37 cellular contexts compared by ENCODE assay signal in the genomic region with DNA sequence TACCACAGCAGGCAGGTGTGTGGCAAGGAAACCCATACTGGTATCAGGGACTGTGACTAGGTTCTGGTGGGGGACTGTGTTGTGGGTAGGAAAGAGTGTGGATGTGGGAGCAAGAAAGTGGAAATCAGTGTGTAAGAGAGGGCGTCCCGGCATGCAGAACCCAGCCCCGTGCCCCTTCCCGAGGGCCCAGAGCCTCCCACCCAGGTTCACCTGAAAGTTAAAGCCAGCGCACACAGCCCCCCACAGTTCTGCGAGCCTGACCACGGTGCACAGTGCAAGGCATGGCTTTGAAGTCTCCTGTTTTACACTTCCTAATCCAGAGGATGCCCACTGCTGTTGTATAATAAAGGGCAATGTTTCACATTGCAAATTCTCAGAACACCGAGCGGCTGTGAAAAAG. TPM values are rescaled to one million over a fixed set of nuclear protein-coding genes. Genes with fewer than 3 reads are reported as not detected.
"Had no signal": no experiment of that assay in that cellular context is flagged by ENCODE, and none has a peak within 500 bp of the region (broad histone marks: within the 10 kb centered on the region; RNA-seq: fewer than 3 reads in every experiment).

No MANE protein-coding gene starts in this region.

- H3K27me3 Mint-ChIP-seq: activated B cell treated with CpG ODN at 0.5 μM for 24 hours; activated CD4-positive, alpha-beta memory T cell treated with anti-CD3 and anti-CD28 coated beads for 36 hours; activated CD4-positive, alpha-beta T cell treated with anti-CD3 and anti-CD28 coated beads, Interleukin-2, amount 10 ng/mL, durations not matched to agents 24 days and 14 days; activated naive CD8-positive, alpha-beta T cell treated with anti-CD3 and anti-CD28 coated beads for 36 hours; activated T-helper 17 cell treated with anti-CD3 and anti-CD28 coated beads, Interleukin-2, amount 50 U/mL, for 72 hours had no signal

- FAIRE-seq: astrocyte, TTC549 had no signal

- H3K4me1 ChIP-seq: adrenal gland, body of pancreas, breast epithelium had no signal

- H3K4me3 ChIP-seq: adrenal gland, body of pancreas, breast epithelium had no signal

- ATAC-seq: activated CD8-positive, alpha-beta T cell treated with anti-CD3 and anti-CD28 coated beads for 36 hours; activated naive CD4-positive, alpha-beta T cell treated with anti-CD3 and anti-CD28 coated beads, Interleukin-2, amount 50 U/mL, for 72 hours; activated T-cell treated with anti-CD3 and anti-CD28 coated beads, Interleukin-2, amount 50 U/mL, for 4 hours; activated T-cell treated with anti-CD3 and anti-CD28 coated beads, Interleukin-2, amount 50 U/mL, for 72 hours; activated T-helper 17 cell treated with anti-CD3 and anti-CD28 coated beads, Interleukin-2, amount 50 U/mL, for 72 hours; body of pancreas had no signal

- H3K27me3 ChIP-seq: adrenal gland, body of pancreas, breast epithelium had no signal

- H3K4me1 Mint-ChIP-seq: activated B cell treated with CpG ODN at 0.5 μM for 24 hours; activated CD4-positive, alpha-beta T cell treated with anti-CD3 and anti-CD28 coated beads, Interleukin-2, amount 10 ng/mL, durations not matched to agents 24 days and 14 days; activated naive CD8-positive, alpha-beta T cell treated with anti-CD3 and anti-CD28 coated beads for 36 hours; activated T-helper 17 cell treated with anti-CD3 and anti-CD28 coated beads, Interleukin-2, amount 50 U/mL, for 72 hours had no signal

- H3K36me3 ChIP-seq: adrenal gland, brain microvascular endothelial cell, breast epithelium had no signal

- H3K36me3 Mint-ChIP-seq: activated CD4-positive, alpha-beta memory T cell treated with anti-CD3 and anti-CD28 coated beads for 36 hours; activated naive CD4-positive, alpha-beta T cell treated with anti-CD3 and anti-CD28 coated beads, Interleukin-2, amount 50 U/mL, for 72 hours; activated naive CD8-positive, alpha-beta T cell treated with anti-CD3 and anti-CD28 coated beads for 36 hours had no signal

- DNase-seq: activated B cell treated with CpG ODN at 0.5 μM for 24 hours; activated CD4-positive, alpha-beta memory T cell treated with anti-CD3 and anti-CD28 coated beads for 36 hours; activated CD4-positive, alpha-beta T cell treated with anti-CD3 and anti-CD28 coated beads for 4 hours; activated CD4-positive, alpha-beta T cell treated with anti-CD3 and anti-CD28 coated beads, Interleukin-2, amount 10 ng/mL, durations not matched to agents 24 days and 14 days; activated CD4-positive, alpha-beta T cell treated with anti-CD3 and anti-CD28 coated beads, Interleukin-2, amount 50 U/mL, for 1 hour; activated CD4-positive, alpha-beta T cell treated with anti-CD3 and anti-CD28 coated beads, Interleukin-2, amount 50 U/mL, for 4 hours; activated CD4-positive, CD25-positive, alpha-beta regulatory T cell treated with anti-CD3 and anti-CD28 coated beads, Interleukin-2, amount 50 U/mL, for 72 hours; activated CD8-positive, alpha-beta memory T cell treated with anti-CD3 and anti-CD28 coated beads, Interleukin-2, amount 50 U/mL, for 4 hours; activated CD8-positive, alpha-beta T cell treated with anti-CD3 and anti-CD28 coated beads for 36 hours; activated effector memory CD4-positive, alpha-beta T cell treated with anti-CD3 and anti-CD28 coated beads, Interleukin-2, amount 50 U/mL, for 16 hours; activated gamma-delta T cell treated with Interleukin-2 at 50 U/mL for 16 hours; activated naive CD4-positive, alpha-beta T cell; activated naive CD4-positive, alpha-beta T cell treated with anti-CD3 and anti-CD28 coated beads for 36 hours; activated naive CD4-positive, alpha-beta T cell treated with anti-CD3 and anti-CD28 coated beads, Interleukin-2, amount 50 U/mL, for 16 hours; activated naive CD8-positive, alpha-beta T cell treated with anti-CD3 and anti-CD28 coated beads for 36 hours; activated T-cell treated with anti-CD3 and anti-CD28 coated beads for 4 hours; activated T-cell treated with anti-CD3 and anti-CD28 coated beads, Interleukin-2, amount 50 U/mL, for 1 hour; activated T-cell treated with anti-CD3 and anti-CD28 coated beads, Interleukin-2, amount 50 U/mL, for 4 hours; activated T-cell treated with anti-CD3 and anti-CD28 coated beads, Interleukin-2, amount 50 U/mL, for 72 hours; adrenal gland; amniotic stem cell; aorta; body of pancreas; brain microvascular endothelial cell; central memory CD4-positive, alpha-beta T cell; T-helper 1 cell; T-helper 2 cell; T-helper 9 cell had no signal

- H3K4me3 Mint-ChIP-seq: activated B cell treated with CpG ODN at 0.5 μM for 24 hours; activated CD4-positive, alpha-beta memory T cell treated with anti-CD3 and anti-CD28 coated beads for 36 hours; activated CD4-positive, alpha-beta T cell treated with anti-CD3 and anti-CD28 coated beads, Interleukin-2, amount 10 ng/mL, durations not matched to agents 24 days and 14 days; activated CD8-positive, alpha-beta T cell treated with anti-CD3 and anti-CD28 coated beads for 36 hours; activated naive CD4-positive, alpha-beta T cell treated with anti-CD3 and anti-CD28 coated beads for 36 hours; activated naive CD8-positive, alpha-beta T cell treated with anti-CD3 and anti-CD28 coated beads for 36 hours; activated T-cell treated with anti-CD3 and anti-CD28 coated beads, Interleukin-2, amount 50 U/mL, for 4 hours; activated T-cell treated with anti-CD3 and anti-CD28 coated beads, Interleukin-2, amount 50 U/mL, for 72 hours; activated T-helper 1 cell treated with anti-CD3 and anti-CD28 coated beads, Interleukin-12 subunit alpha, Interleukin-12 subunit beta, Interleukin-2, Interleukin-4 antibody, amounts not matched to agents 30 ng/mL and 10 ng/mL and 1 ng/mL, durations not matched to agents 14 hours and 24 hours and 36 hours; activated T-helper 17 cell treated with anti-CD3 and anti-CD28 coated beads, Interleukin-2, amount 50 U/mL, for 72 hours; T-helper 1 cell treated with Interleukin-12 subunit alpha and Interleukin-12 subunit beta and Interleukin-4 antibody, amounts not matched to agents 30 μg/mL and 1 μg/mL, for 36 hours; T-helper 2 cell treated with Interferon-gamma antibody and Interleukin-4, amounts not matched to agents 5 μg/mL and 100 μg/mL, for 36 hours had no signal

- H3K27ac Mint-ChIP-seq: activated B cell treated with CpG ODN at 0.5 μM for 24 hours; activated CD4-positive, alpha-beta memory T cell treated with anti-CD3 and anti-CD28 coated beads for 36 hours; activated CD4-positive, alpha-beta T cell treated with anti-CD3 and anti-CD28 coated beads, Interleukin-2, amount 10 ng/mL, durations not matched to agents 24 days and 14 days; activated CD8-positive, alpha-beta T cell treated with anti-CD3 and anti-CD28 coated beads for 36 hours; activated naive CD4-positive, alpha-beta T cell treated with anti-CD3 and anti-CD28 coated beads for 36 hours; activated naive CD4-positive, alpha-beta T cell treated with anti-CD3 and anti-CD28 coated beads, Interleukin-2, amount 50 U/mL, for 72 hours; activated naive CD8-positive, alpha-beta T cell treated with anti-CD3 and anti-CD28 coated beads for 36 hours; activated T-cell treated with anti-CD3 and anti-CD28 coated beads, Interleukin-2, amount 50 U/mL, for 72 hours; activated T-helper 1 cell treated with anti-CD3 and anti-CD28 coated beads, Interleukin-12 subunit alpha, Interleukin-12 subunit beta, Interleukin-2, Interleukin-4 antibody, amounts not matched to agents 30 ng/mL and 10 ng/mL and 1 ng/mL, durations not matched to agents 14 hours and 24 hours and 36 hours; activated T-helper 17 cell treated with anti-CD3 and anti-CD28 coated beads, Interleukin-2, amount 50 U/mL, for 72 hours; T-helper 1 cell treated with Interleukin-12 subunit alpha and Interleukin-12 subunit beta and Interleukin-4 antibody, amounts not matched to agents 30 μg/mL and 1 μg/mL, for 36 hours; T-helper 2 cell treated with Interferon-gamma antibody and Interleukin-4, amounts not matched to agents 5 μg/mL and 100 μg/mL, for 36 hours had no signal

- H3K27ac ChIP-seq: adrenal gland, body of pancreas, brain microvascular endothelial cell, breast epithelium, VCaP had no signal

- H3K9me3 ChIP-seq: adrenal gland, body of pancreas, breast epithelium had no signal

- H3K9me3 Mint-ChIP-seq: activated B cell treated with CpG ODN at 0.5 μM for 24 hours; activated CD4-positive, alpha-beta memory T cell treated with anti-CD3 and anti-CD28 coated beads for 36 hours; activated CD4-positive, alpha-beta T cell treated with anti-CD3 and anti-CD28 coated beads, Interleukin-2, amount 10 ng/mL, durations not matched to agents 24 days and 14 days; activated CD8-positive, alpha-beta T cell treated with anti-CD3 and anti-CD28 coated beads for 36 hours; activated naive CD4-positive, alpha-beta T cell treated with anti-CD3 and anti-CD28 coated beads for 36 hours; activated naive CD4-positive, alpha-beta T cell treated with anti-CD3 and anti-CD28 coated beads, Interleukin-2, amount 50 U/mL, for 72 hours; activated naive CD8-positive, alpha-beta T cell treated with anti-CD3 and anti-CD28 coated beads for 36 hours; activated T-cell treated with anti-CD3 and anti-CD28 coated beads, Interleukin-2, amount 50 U/mL, for 4 hours; activated T-cell treated with anti-CD3 and anti-CD28 coated beads, Interleukin-2, amount 50 U/mL, for 72 hours; activated T-helper 1 cell treated with anti-CD3 and anti-CD28 coated beads, Interleukin-12 subunit alpha, Interleukin-12 subunit beta, Interleukin-2, Interleukin-4 antibody, amounts not matched to agents 30 ng/mL and 10 ng/mL and 1 ng/mL, durations not matched to agents 14 hours and 24 hours and 36 hours; activated T-helper 17 cell treated with anti-CD3 and anti-CD28 coated beads, Interleukin-2, amount 50 U/mL, for 72 hours; T-helper 1 cell treated with Interleukin-12 subunit alpha and Interleukin-12 subunit beta and Interleukin-4 antibody, amounts not matched to agents 30 μg/mL and 1 μg/mL, for 36 hours; T-helper 2 cell treated with Interferon-gamma antibody and Interleukin-4, amounts not matched to agents 5 μg/mL and 100 μg/mL, for 36 hours had no signal

RNA-seq across cellular contexts. Expression of gene MAFB, which starts 22.7 kb away (rescaled TPM):
- total RNA-seq: activated CD4-positive, alpha-beta memory T cell treated with anti-CD3 and anti-CD28 coated beads for 36 hours; activated CD8-positive, alpha-beta T cell treated with anti-CD3 and anti-CD28 coated beads for 36 hours; activated naive CD4-positive, alpha-beta T cell treated with anti-CD3 and anti-CD28 coated beads for 36 hours; activated naive CD8-positive, alpha-beta T cell treated with anti-CD3 and anti-CD28 coated beads for 36 hours; activated T-helper 17 cell treated with anti-CD3 and anti-CD28 coated beads, Interleukin-2, amount 50 U/mL, for 72 hours had no signal
